Comparison of ENCODE assay signal across 31 cellular contexts in genomic region chr15:40241305-40242215, GRCh38. TPM values are rescaled to one million over a fixed set of nuclear protein-coding genes. Genes with fewer than 3 reads are reported as not detected.
DNase-seq lines count a peak whose midpoint lies in the region; ATAC-seq and TF ChIP-seq lines count a peak whose summit lies in the region.
"Had no signal": no experiment of that assay in that cellular context is flagged by ENCODE, and none has a peak within 500 bp of the region (broad histone marks: within the 10 kb centered on the region; RNA-seq: fewer than 3 reads in every experiment).

No MANE protein-coding gene starts in this region.

- H3K36me3 ChIP-seq in osteoblast (ENCODE audit: insufficient read depth, low read length), result no peaks in the 10 kb centered on the region
- no peaks in the 10 kb centered on the region for H3K36me3 ChIP-seq in esophagus muscularis mucosa
- H3K36me3 ChIP-seq: BE2C, colonic mucosa, heart right ventricle, neural progenitor cell, tibial nerve, WERI-Rb-1 had no signal

- H3K79me2 ChIP-seq in osteoblast (ENCODE audit: insufficient read depth, low read length), result no peaks in the 10 kb centered on the region

- H3K4me3 ChIP-seq in osteoblast (ENCODE audit: insufficient read depth, low read length) (no peak overlapping the region), esophagus muscularis mucosa (no peak overlapping the region)
- H3K4me3 ChIP-seq: A549, body of pancreas, colonic mucosa, GM23248, heart right ventricle, neural progenitor cell, tibial nerve had no signal

- TF ChIP-seq EP300 in esophagus muscularis mucosa (IDR thresholded peaks at IDR 0.05), result no peak

- H3K9me3 ChIP-seq in osteoblast (ENCODE audit: low read depth, low read length) (no peaks in the 10 kb centered on the region), esophagus muscularis mucosa (no peaks in the 10 kb centered on the region)
- H3K9me3 ChIP-seq: A549, BE2C, body of pancreas, colonic mucosa, heart right ventricle, SK-N-SH, tibial nerve had no signal

- H2AFZ ChIP-seq in osteoblast (ENCODE audit: low read length), result no peak overlapping the region
- H2AFZ ChIP-seq: GM23248, neural progenitor cell had no signal

- H3K27me3 ChIP-seq in osteoblast (ENCODE audit: insufficient read depth, low read length) (peaks cover 2% of the 10 kb centered on the region), esophagus muscularis mucosa (peaks cover 0 to 16% (median 0%) of the 10 kb centered on the region in 4 donors)
- H3K27me3 ChIP-seq: BE2C, body of pancreas had no signal

- TF ChIP-seq CTCF in osteoblast (IDR thresholded peaks at IDR 0.05; ENCODE audit: extremely low read depth, low read depth, low read length) (no peak), esophagus muscularis mucosa (IDR thresholded peaks at IDR 0.05) (no peak)

- H3K27ac ChIP-seq in osteoblast (ENCODE audit: low read depth, low read length) (no peak overlapping the region), esophagus muscularis mucosa (replicated peaks in 1 of 4) (no peak overlapping the region)
- H3K27ac ChIP-seq: A549, body of pancreas, colonic mucosa, GM23248, heart right ventricle, HL-60, neural progenitor cell, tibial nerve, WERI-Rb-1 had no signal

- DNase-seq in Right ventricle myocardium inferior (ENCODE audit: missing footprints) (peak; percentile 56), Right ventricle myocardium superior (no peak), epidermal melanocyte (ENCODE audit: insufficient read length, low spot score) (peak; percentile 8), osteoblast (ENCODE audit: insufficient read length, low spot score, missing footprints) (peak; percentile 77), esophagus muscularis mucosa (ENCODE audit: extremely low spot score) (no peak), NCI-H2227 (lab: John Stamatoyannopoulos, UW; ENCODE audit: unreplicated experiment) (no peak), NCI-H2107 treated with DMSO at 0.1 percent for 48 hours (lab: John Stamatoyannopoulos, UW; ENCODE audit: unreplicated experiment) (no peak), NCI-H1694 (lab: John Stamatoyannopoulos, UW) (no peak)
- DNase-seq: activated CD4-positive, alpha-beta T cell treated with anti-CD3 and anti-CD28 coated beads, Interleukin-2, amount 10 ng/mL, durations not matched to agents 7 days and 5 days; activated gamma-delta T cell; activated naive CD8-positive, alpha-beta T cell treated with anti-CD3 and anti-CD28 coated beads, Interleukin-2, amount 50 U/mL, for 24 hours; BE2C; colonic mucosa; DMS79; GM23248; heart right ventricle; NCI-H1105 treated with DMSO at 0.1 percent for 48 hours; NCI-H2081 treated with DMSO at 0.1 percent for 48 hours; NCI-H510A; NK-92 treated with Interleukin-12 subunit alpha and Interleukin-12 subunit beta, amount 100 ng/mL, for 24 hours; SK-N-SH; stimulated activated CD4-positive, alpha-beta T cell treated with anti-CD3 and anti-CD28 coated beads, Interleukin-4, amount 100 ng/mL, for 1 hour; WERI-Rb-1 had no signal

- ATAC-seq in Right ventricle myocardium inferior (no peak), Right ventricle myocardium superior (ENCODE audit: poor library complexity) (no peak)
- ATAC-seq: A549; activated naive CD8-positive, alpha-beta T cell treated with anti-CD3 and anti-CD28 coated beads, Interleukin-2, amount 50 U/mL, for 24 hours; body of pancreas; heart right ventricle; HepG2 had no signal

- H4K20me1 ChIP-seq in osteoblast (ENCODE audit: insufficient read depth, low read length), result peaks cover 2% of the 10 kb centered on the region

- no peak overlapping the region for H3K4me2 ChIP-seq in osteoblast (ENCODE audit: insufficient read depth, low read length)
- H3K4me2 ChIP-seq: A549, neural progenitor cell, SK-N-SH had no signal

- H3K4me1 ChIP-seq in osteoblast (ENCODE audit: insufficient read depth, low read length) (peaks cover 8% of the 10 kb centered on the region), esophagus muscularis mucosa (peaks cover 0 to 18% (median 13%) of the 10 kb centered on the region in 4 donors)
- H3K4me1 ChIP-seq: BE2C, colonic mucosa had no signal

- intact Hi-C loops in Right ventricle myocardium inferior (cut with DNase I) (no loop called here), Right ventricle myocardium superior (cut with DNase I) (no loop called here), esophagus muscularis mucosa (cut with DNase I) (no loop called here)

- no peak for TF ChIP-seq POLR2A in esophagus muscularis mucosa (IDR thresholded peaks at IDR 0.05; ENCODE audit: low read depth)

- WGBS in esophagus muscularis mucosa, result 93% methylated on average over 5 of the region's 14 CpGs

RNA-seq across cellular contexts. Expression of gene PAK6, which starts 2.7 kb away (rescaled TPM):
- total RNA-seq in Right ventricle myocardium inferior (10.1 TPM), Right ventricle myocardium superior (9.7 TPM), osteoblast (not detected in 2 replicates), esophagus muscularis mucosa (under 1 TPM in 3 of 4 donors, not detected in 1; 0.33 to 0.52 (median 0.45) TPM)
- total RNA-seq: GM23248 had no signal

RNA-seq across cellular contexts. Expression of gene ANKRD63, which starts 41.3 kb away (rescaled TPM):
- total RNA-seq in Right ventricle myocardium inferior, result 0.92 TPM
- 0.65 TPM for total RNA-seq in Right ventricle myocardium superior
- not detected in 2 replicates for total RNA-seq in osteoblast
- total RNA-seq in esophagus muscularis mucosa, result not detected
- total RNA-seq: body of pancreas, colonic mucosa, fibroblast of villous mesenchyme, GM23248, HepG2, liver, tibial nerve had no signal

Comparison
In these comparisons a context has a peak if more than half of its experiments do, and no peak if none do; other contexts are left out.
1. DNase-seq: peak in Right ventricle myocardium inferior (single experiment), epidermal melanocyte (single experiment) and osteoblast (single experiment); none in Right ventricle myocardium superior (single experiment), esophagus muscularis mucosa (single experiment), NCI-H2227 (single experiment), NCI-H2107 treated with DMSO at 0.1 percent for 48 hours (single experiment) and NCI-H1694 (single experiment).